27 cellular contexts compared by ENCODE assay signal in the genomic region with DNA sequence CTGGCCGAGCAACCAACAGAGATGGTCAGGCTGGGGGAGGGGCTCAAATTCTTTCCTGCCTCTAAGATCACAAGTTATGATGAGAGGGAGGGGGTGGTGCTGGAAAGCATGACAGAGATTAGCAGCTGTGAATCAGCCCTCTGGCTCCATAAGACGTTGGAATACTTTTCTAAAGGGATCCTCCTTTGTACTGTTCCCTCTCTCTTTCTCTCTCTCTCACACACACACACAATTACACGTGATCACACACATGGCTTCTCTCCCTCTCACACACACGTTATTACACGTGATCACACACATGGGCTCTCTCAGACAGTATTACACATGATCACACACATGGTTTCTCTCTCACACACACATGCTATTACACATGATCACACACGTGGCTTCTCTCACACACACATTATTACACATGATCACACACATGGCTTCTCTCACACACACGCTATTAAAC. TPM values are rescaled to one million over a fixed set of nuclear protein-coding genes. Genes with fewer than 3 reads are reported as not detected.
DNase-seq lines count a peak whose midpoint lies in the region; ATAC-seq and TF ChIP-seq lines count a peak whose summit lies in the region.
"Had no signal": no experiment of that assay in that cellular context is flagged by ENCODE, and none has a peak within 500 bp of the region (broad histone marks: within the 10 kb centered on the region; RNA-seq: fewer than 3 reads in every experiment).

A gene with protein sequence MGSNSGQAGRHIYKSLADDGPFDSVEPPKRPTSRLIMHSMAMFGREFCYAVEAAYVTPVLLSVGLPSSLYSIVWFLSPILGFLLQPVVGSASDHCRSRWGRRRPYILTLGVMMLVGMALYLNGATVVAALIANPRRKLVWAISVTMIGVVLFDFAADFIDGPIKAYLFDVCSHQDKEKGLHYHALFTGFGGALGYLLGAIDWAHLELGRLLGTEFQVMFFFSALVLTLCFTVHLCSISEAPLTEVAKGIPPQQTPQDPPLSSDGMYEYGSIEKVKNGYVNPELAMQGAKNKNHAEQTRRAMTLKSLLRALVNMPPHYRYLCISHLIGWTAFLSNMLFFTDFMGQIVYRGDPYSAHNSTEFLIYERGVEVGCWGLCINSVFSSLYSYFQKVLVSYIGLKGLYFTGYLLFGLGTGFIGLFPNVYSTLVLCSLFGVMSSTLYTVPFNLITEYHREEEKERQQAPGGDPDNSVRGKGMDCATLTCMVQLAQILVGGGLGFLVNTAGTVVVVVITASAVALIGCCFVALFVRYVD (minus strand): TSS at position 23 of the 454 bp plus-strand sequence. CDS start 110 bp downstream, outside the sequence.

- TF ChIP-seq EP300 in transverse colon (IDR thresholded peaks at IDR 0.05; ENCODE audit: low read depth), result no peak

- peak within 1 kb of the TSS; percentile 15 for H3K27ac Mint-ChIP-seq in nephron progenitor cell
- H3K27ac Mint-ChIP-seq: activated naive CD4-positive, alpha-beta T cell treated with anti-CD3 and anti-CD28 coated beads for 36 hours; activated T-cell treated with anti-CD3 and anti-CD28 coated beads, Interleukin-2, amount 50 U/mL, for 24 hours; naive B cell had no signal

- H3K4me3 ChIP-seq in fibroblast of mammary gland (ENCODE audit: control insufficient read depth, low read depth, low read length) (no peak within 1 kb of the TSS), transverse colon (no peak within 1 kb of the TSS)
- H3K4me3 ChIP-seq: BLaER1, dorsolateral prefrontal cortex, gastrocnemius medialis, right lobe of liver had no signal

- intact Hi-C loops in transverse colon (cut with DNase I; ENCODE audit: low total_unique reads), result no loop called here

- no peak for TF ChIP-seq POLR2A in transverse colon (IDR thresholded peaks at IDR 0.05)

- H3K9me3 ChIP-seq in transverse colon, result no peaks in the 10 kb centered on the region
- H3K9me3 ChIP-seq: gastrocnemius medialis, right lobe of liver had no signal

- no peaks in the 10 kb centered on the region for H3K27me3 Mint-ChIP-seq in nephron progenitor cell (ENCODE audit: low read depth, poor library complexity)
- H3K27me3 Mint-ChIP-seq: activated T-cell treated with anti-CD3 and anti-CD28 coated beads, Interleukin-2, amount 50 U/mL, for 24 hours; central memory CD8-positive, alpha-beta T cell; naive B cell had no signal

- peaks cover 0 to 29% (median 10%) of the 10 kb centered on the region in 4 donors for H3K36me3 ChIP-seq in transverse colon

- no peak within 1 kb of the TSS for H3K27ac ChIP-seq in transverse colon
- H3K27ac ChIP-seq: BLaER1, dorsolateral prefrontal cortex, gastrocnemius medialis, right lobe of liver had no signal

- no peaks in the 10 kb centered on the region for H3K27me3 ChIP-seq in transverse colon
- H3K27me3 ChIP-seq: BLaER1, dorsolateral prefrontal cortex, gastrocnemius medialis, right lobe of liver had no signal

- 71 to 73% methylated on average over 4 to 7 of the region's 7 CpGs for WGBS in transverse colon (ENCODE audit: low coverage in 1 of 2), 2 donors

- peaks cover 19% of the 10 kb centered on the region for H3K36me3 Mint-ChIP-seq in nephron progenitor cell (ENCODE audit: low read depth)

- in situ Hi-C loops in SK-MEL-5 (cut with HindIII; ENCODE audit: low pct_unique_long_range_greater_than_20kb, low sequenced_read_pairs), result no loop called here
- in situ Hi-C loops in transverse colon (cut with MboI; ENCODE audit: low pct_ligation_motif_present in 1 of 4, low pct_unique_long_range_greater_than_20kb in 1 of 4, low sequenced_read_pairs in 3 of 4), result loop anchor here in 1 of 4 donors (25.0 kb wide), 1 partner anchor 478 kb away; no protein-coding TSS in a partner anchor

- ATAC-seq in HG02852 (IDR thresholded peaks at IDR 0.05; ENCODE audit: unreplicated experiment), result no peak
- ATAC-seq: gastrocnemius medialis had no signal

- no peaks in the 10 kb centered on the region for H3K9me3 Mint-ChIP-seq in nephron progenitor cell
- H3K9me3 Mint-ChIP-seq: activated naive CD4-positive, alpha-beta T cell treated with anti-CD3 and anti-CD28 coated beads for 36 hours; activated T-cell treated with anti-CD3 and anti-CD28 coated beads, Interleukin-2, amount 50 U/mL, for 24 hours; central memory CD8-positive, alpha-beta T cell had no signal

- H3K4me3 Mint-ChIP-seq in nephron progenitor cell, result no peak within 1 kb of the TSS
- H3K4me3 Mint-ChIP-seq: activated naive CD4-positive, alpha-beta T cell treated with anti-CD3 and anti-CD28 coated beads for 36 hours; activated T-cell treated with anti-CD3 and anti-CD28 coated beads, Interleukin-2, amount 50 U/mL, for 24 hours; central memory CD8-positive, alpha-beta T cell; naive B cell had no signal

- no peaks in the 10 kb centered on the region for H3K4me1 Mint-ChIP-seq in nephron progenitor cell
- H3K4me1 Mint-ChIP-seq: central memory CD8-positive, alpha-beta T cell; naive B cell had no signal

- no peaks in the 10 kb centered on the region for H3K4me1 ChIP-seq in transverse colon
- H3K4me1 ChIP-seq: BLaER1, gastrocnemius medialis had no signal

- DNase-seq in EH (ENCODE audit: low read depth) (peak; percentile 42), SK-MEL-5 (ENCODE audit: low read depth, low spot score) (peak; percentile 97), fibroblast of mammary gland (ENCODE audit: low read depth) (peak; percentile 42), nephron progenitor cell (no peak), transverse colon (no peak)
- no peak for DNase-seq in activated naive CD4-positive, alpha-beta T cell (lab: John Stamatoyannopoulos, UW)
- no peak for DNase-seq in activated CD4-positive, alpha-beta T cell treated with anti-CD3 and anti-CD28 coated beads, Interleukin-2, amount 50 U/mL, for 1 hour
- DNase-seq: activated CD4-positive, alpha-beta T cell treated with anti-CD3 and anti-CD28 coated beads for 1 hour; activated CD8-positive, alpha-beta memory T cell treated with anti-CD3 and anti-CD28 coated beads for 24 hours; activated naive CD4-positive, alpha-beta T cell treated with anti-CD3 and anti-CD28 coated beads for 36 hours; activated T-cell treated with anti-CD3 and anti-CD28 coated beads, Interleukin-2, amount 50 U/mL, for 24 hours; dorsolateral prefrontal cortex; gastrocnemius medialis; mammary epithelial cell; naive B cell; NCI-H1417 treated with DMSO at 0.1 percent for 48 hours; right lobe of liver; SHP77 had no signal

- TF ChIP-seq CTCF in fibroblast of mammary gland (conservative IDR thresholded peaks at IDR 0.05; ENCODE audit: control insufficient read depth, insufficient read depth, low read depth, low read length), result no peak
- TF ChIP-seq CTCF in nephron progenitor cell (IDR thresholded peaks at IDR 0.05), result no peak
- TF ChIP-seq CTCF in transverse colon (IDR thresholded peaks at IDR 0.05), result no peak

RNA-seq across cellular contexts. Expression of the gene that starts here (rescaled TPM):
- total RNA-seq in SK-MEL-5 (2014; rRNA removed; shearing (Covaris generic)), result 618 and 641 TPM in 2 replicates
- polyA plus RNA-seq in SK-MEL-5 (2015; cell fraction: cytosol; rRNA removed), result 326 and 330 TPM in 2 replicates
- 166 and 197 TPM in 2 replicates for polyA plus RNA-seq in SK-MEL-5 (2015; cell fraction: nucleus; rRNA removed)
- 1 to 10 TPM in 1 of 4 donors, under 1 TPM in 1, not detected in 2; 0.95 to 1.6 TPM for total RNA-seq in transverse colon
- total RNA-seq: activated naive CD4-positive, alpha-beta T cell treated with anti-CD3 and anti-CD28 coated beads for 36 hours; epithelial cell of proximal tubule; gastrocnemius medialis; H4; kidney epithelial cell; OCI-LY7; osteocyte; ureter had no signal
- polyA plus RNA-seq: mammary epithelial cell had no signal

Comparison
In these comparisons a context has a peak if more than half of its experiments do, and no peak if none do; other contexts are left out.
1. RNA of the gene that starts here (total RNA-seq): 618 to 641 TPM in SK-MEL-5; 0.95 to 1.6 TPM in transverse colon; every median in the first group is over 100 times any median in the second.
2. DNase-seq: peak in EH (single experiment), SK-MEL-5 (single experiment) and fibroblast of mammary gland (single experiment); none in nephron progenitor cell (single experiment), activated naive CD4-positive, alpha-beta T cell (0 of 4), activated CD4-positive, alpha-beta T cell treated with anti-CD3 and anti-CD28 coated beads, Interleukin-2, amount 50 U/mL, for 1 hour (single experiment) and transverse colon (single experiment).